ENCODE assay signal across 8 cellular contexts in the genomic region with DNA sequence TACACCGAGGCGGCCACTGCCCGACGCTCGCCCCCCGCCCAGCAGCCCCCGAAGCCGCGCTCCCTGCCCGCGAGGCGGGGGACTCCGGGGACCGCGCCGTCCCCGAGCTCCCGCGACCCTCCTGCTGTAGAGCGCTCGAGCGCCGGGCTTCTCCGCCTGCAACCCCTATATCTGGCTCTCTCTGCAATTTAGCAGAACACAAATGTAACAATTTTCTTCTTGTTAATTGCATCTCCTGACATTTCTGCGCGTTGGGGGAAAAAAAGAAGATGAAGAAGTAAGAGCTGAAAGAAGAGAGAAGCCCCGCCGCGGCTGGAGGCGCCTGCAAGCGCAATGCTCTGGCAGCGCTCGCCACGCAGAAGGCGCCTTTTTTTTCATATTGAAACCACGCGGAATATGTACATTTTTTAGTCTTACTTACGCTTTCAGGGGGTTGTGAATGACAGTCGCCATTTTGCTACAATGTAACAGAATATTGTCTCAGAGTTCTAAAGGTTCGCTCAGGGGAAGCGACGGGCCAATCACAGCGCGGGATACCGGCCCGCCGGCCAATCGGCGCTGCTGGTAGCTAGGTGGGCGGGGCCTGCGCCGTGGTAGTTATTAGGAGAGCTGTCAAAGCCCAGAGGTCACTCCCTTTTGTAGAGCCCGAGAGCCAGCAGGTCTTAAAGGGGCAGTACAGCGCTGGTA.
DNase-seq lines count a peak whose midpoint lies in the region; ATAC-seq and TF ChIP-seq lines count a peak whose summit lies in the region.

A gene (minus strand): TSS at position 466 of the 687 bp plus-strand sequence. CDS start 13 bp downstream, at position 453.

- peak; percentile 98 for ATAC-seq in GM19324 (IDR thresholded peaks at IDR 0.05; ENCODE audit: low FRiP score, unreplicated experiment)
- ATAC-seq in HG03457 (IDR thresholded peaks at IDR 0.05; ENCODE audit: unreplicated experiment), result peak; percentile 95

- H3K4me3 ChIP-seq in AG10803 (ENCODE audit: low read length), result peak within 1 kb of the TSS; percentile 83
- peak within 1 kb of the TSS; percentile 85 for H3K4me3 ChIP-seq in coronary artery

- TF ChIP-seq CTCF in AG10803 (conservative IDR thresholded peaks at IDR 0.05; ENCODE audit: low read length) (no peak), coronary artery (IDR thresholded peaks at IDR 0.05) (no peak)

- H3K27ac ChIP-seq in coronary artery (peak within 1 kb of the TSS; percentile 23 to 54), layer of hippocampus (ENCODE audit: low read depth, low read length) (peak within 1 kb of the TSS; percentile 65)

- no peaks in the 10 kb centered on the region for H3K27me3 ChIP-seq in layer of hippocampus (ENCODE audit: control insufficient read depth, insufficient read depth, low read length)

- peak; percentile 94 for DNase-seq in AG10803 (ENCODE audit: low read depth)
- DNase-seq in NCI-H510A treated with DMSO at 0.1 percent for 48 hours (lab: John Stamatoyannopoulos, UW), result peak; percentile 95
- DNase-seq in activated CD4-positive, alpha-beta T cell treated with anti-CD3 and anti-CD28 coated beads for 4 hours, result peak; percentile 90 to 92
- DNase-seq in coronary artery (ENCODE audit: low spot score), result peak; percentile 95
- peak; percentile 78 to 80 for DNase-seq in stimulated activated CD4-positive, alpha-beta T cell treated with anti-CD3 and anti-CD28 coated beads, Interleukin-1b, Interleukin-23, amount 100 ng/mL, for 1 hour (ENCODE audit: low read depth in 2 of 2)

Comparison
In these comparisons a context has a peak if more than half of its experiments do, and no peak if none do; other contexts are left out.
1. Peak in every context shown above with its lines: DNase-seq, ATAC-seq, H3K4me3 ChIP-seq and H3K27ac ChIP-seq.